ENCODE assay signal across 8 cellular contexts in genomic region chr1:178724734-178725602, GRCh38. TPM values are rescaled to one million over a fixed set of nuclear protein-coding genes. Genes with fewer than 3 reads are reported as not detected.
DNase-seq lines count a peak whose midpoint lies in the region; ATAC-seq and TF ChIP-seq lines count a peak whose summit lies in the region.

RALGPS2 (plus strand) TSS chr1:178725244; CDS start chr1:178776765, 51,521 bp downstream.

- no peak within 1 kb of the TSS for H2BK5ac ChIP-seq in mesendoderm (ENCODE audit: low read length)

- peaks cover 3% of the 10 kb centered on the region for H3K79me2 ChIP-seq in mesendoderm (ENCODE audit: control insufficient read depth, insufficient read depth, low read length)

- H3K9ac ChIP-seq in endodermal cell (ENCODE audit: extremely low read depth, low read length, poor library complexity, severe bottlenecking), result peak within 1 kb of the TSS; percentile 88
- H3K9ac ChIP-seq in mesendoderm (ENCODE audit: low read length), result peak within 1 kb of the TSS; percentile 82

- no peaks in the 10 kb centered on the region for H3K79me1 ChIP-seq in mesendoderm (ENCODE audit: low read length)

- H4K5ac ChIP-seq in mesendoderm (ENCODE audit: low read length), result no peak within 1 kb of the TSS

- H3K36me3 ChIP-seq in endodermal cell (ENCODE audit: control insufficient read depth, insufficient read depth, low read length) (peaks cover 10% of the 10 kb centered on the region), mesendoderm (ENCODE audit: control insufficient read depth, insufficient read depth, low read length) (no peaks in the 10 kb centered on the region)

- H2BK120ac ChIP-seq in mesendoderm (ENCODE audit: low read depth, low read length), result peak within 1 kb of the TSS; percentile 67

- H3K36me3 Mint-ChIP-seq in endodermal cell (ENCODE audit: low read depth), result peaks cover 10% of the 10 kb centered on the region

- H3K9me3 Mint-ChIP-seq in endodermal cell, result peaks cover 3% of the 10 kb centered on the region

- peak within 1 kb of the TSS; percentile 12 for H3K23ac ChIP-seq in mesendoderm (ENCODE audit: low read length)

- peak within 1 kb of the TSS; percentile 92 for H3K4me2 ChIP-seq in mesendoderm (ENCODE audit: low read length)

- TF ChIP-seq CTCF in endodermal cell (conservative IDR thresholded peaks at IDR 0.05), result peak; percentile 13

- no peak within 1 kb of the TSS for H2AK5ac ChIP-seq in mesendoderm (ENCODE audit: low read length)

- H3K9me3 ChIP-seq in endodermal cell (ENCODE audit: control insufficient read depth, low read length), result peaks cover 10% of the 10 kb centered on the region

- peak within 1 kb of the TSS; percentile 98 for H3K27ac Mint-ChIP-seq in endodermal cell

- H3K4me3 ChIP-seq in endodermal cell (ENCODE audit: low read length) (peak within 1 kb of the TSS; percentile 98), mesendoderm (ENCODE audit: low read length) (peak within 1 kb of the TSS; percentile 90)

- no peak within 1 kb of the TSS for H2BK15ac ChIP-seq in mesendoderm (replicated peaks; ENCODE audit: low read depth)

- DNase-seq in AML-193 (lab: John Stamatoyannopoulos, UW) (peak; percentile 21 to 47), NCI-H774 (lab: John Stamatoyannopoulos, UW) (peak; percentile 82), endodermal cell (peak; percentile 90), mesendoderm (peak; percentile 90)
- peak; percentile 1 for DNase-seq in activated CD8-positive, alpha-beta memory T cell treated with anti-CD3 and anti-CD28 coated beads, Interleukin-2, amount 50 U/mL, for 24 hours (ENCODE audit: extremely low read depth)
- peak; percentile 10 for DNase-seq in stimulated activated CD8-positive, alpha-beta memory T cell treated with anti-CD3 and anti-CD28 coated beads, Interleukin-15, amount 100 ng/mL, for 24 hours (ENCODE audit: low read depth)

- ATAC-seq in GM19035 (IDR thresholded peaks at IDR 0.05; ENCODE audit: unreplicated experiment), result peak; percentile 76
- peak; percentile 63 for ATAC-seq in HG03280 (IDR thresholded peaks at IDR 0.05; ENCODE audit: unreplicated experiment)

- peaks cover 9% of the 10 kb centered on the region for H3K27me3 ChIP-seq in endodermal cell (ENCODE audit: control insufficient read depth, insufficient read depth, low read length, poor library complexity, severe bottlenecking)
- H3K27me3 ChIP-seq in mesendoderm (ENCODE audit: insufficient read depth, low read length, poor library complexity), result no peaks in the 10 kb centered on the region

- peak within 1 kb of the TSS; percentile 94 for H3K56ac ChIP-seq in mesendoderm (ENCODE audit: low read length)

- peak within 1 kb of the TSS; percentile 96 for H3K4ac ChIP-seq in mesendoderm (ENCODE audit: low read depth, low read length)

- H3K18ac ChIP-seq in mesendoderm (ENCODE audit: low read length), result peak within 1 kb of the TSS; percentile 99

- H3K27ac ChIP-seq in endodermal cell (ENCODE audit: low read depth, low read length), result peak within 1 kb of the TSS; percentile 70
- H3K27ac ChIP-seq in mesendoderm (ENCODE audit: low read depth, low read length), result peak within 1 kb of the TSS; percentile 93

- H4K8ac ChIP-seq in mesendoderm (ENCODE audit: low read depth, low read length), result peak within 1 kb of the TSS; percentile 28

- H3K4me1 ChIP-seq in endodermal cell (ENCODE audit: control insufficient read depth, insufficient read depth, low read length) (no peaks in the 10 kb centered on the region), mesendoderm (ENCODE audit: control insufficient read depth, low read depth, low read length) (no peaks in the 10 kb centered on the region)

- 2 to 4% methylated on average over 17 to 106 of the region's 110 CpGs for WGBS in endodermal cell (ENCODE audit: insufficient coverage in 1 of 2, insufficient read length in 1 of 2), 2 experiments
- WGBS in mesendoderm (ENCODE audit: extremely low coverage, insufficient coverage, low lambda C conversion rate), result no CpG with 5 or more reads among the region's 110 CpGs

- H3K4me1 Mint-ChIP-seq in endodermal cell, result peaks cover 28% of the 10 kb centered on the region

- peak within 1 kb of the TSS; percentile 88 for H3K4me3 Mint-ChIP-seq in endodermal cell

- H3K27me3 Mint-ChIP-seq in endodermal cell (ENCODE audit: insufficient read depth), result no peaks in the 10 kb centered on the region

RNA-seq across cellular contexts. Expression of gene RALGPS2, which starts in this region (rescaled TPM):
- total RNA-seq in endodermal cell, result 10 to 100 TPM; 56.6 to 73.1 TPM
- 43.4 TPM for polyA plus RNA-seq in endodermal cell (2013, experiment 1 of 2)
- 44.1 TPM for polyA plus RNA-seq in endodermal cell (2013, experiment 2 of 2)
- 14.8 TPM for polyA plus RNA-seq in mesendoderm (2013, experiment 1 of 2)
- 15.9 TPM for polyA plus RNA-seq in mesendoderm (2013, experiment 2 of 2)

Comparison
In these comparisons a context has a peak if more than half of its experiments do, and no peak if none do; other contexts are left out.
1. Peak in every context shown above with its lines: DNase-seq, ATAC-seq, H3K4me3 ChIP-seq and H3K27ac ChIP-seq.
2. DNase-seq: peak in every context shown above with its lines; median percentile 90 in endodermal cell; 90 in mesendoderm; 82 in NCI-H774; 34 in AML-193; 10 in stimulated activated CD8-positive, alpha-beta memory T cell treated with anti-CD3 and anti-CD28 coated beads, Interleukin-15, amount 100 ng/mL, for 24 hours; 1 in activated CD8-positive, alpha-beta memory T cell treated with anti-CD3 and anti-CD28 coated beads, Interleukin-2, amount 50 U/mL, for 24 hours.